ENCODE assay signal across 17 cellular contexts in genomic region chr10:101639141-101639900, GRCh38. TPM values are rescaled to one million over a fixed set of nuclear protein-coding genes. Genes with fewer than 3 reads are reported as not detected.
A peak's percentile ranks its signal among the peaks of the same experiment; 100 is the strongest.
DNase-seq lines count a peak whose midpoint lies in the region; ATAC-seq, FAIRE-seq and TF ChIP-seq lines count a peak whose summit lies in the region.
"Had no signal": no experiment of that assay in that cellular context is flagged by ENCODE, and none has a peak within 500 bp of the region (broad histone marks: within the 10 kb centered on the region; RNA-seq: fewer than 3 reads in every experiment).

No MANE protein-coding gene starts in this region.

- peak overlapping the region; percentile 63 to 71 for H3K27ac Mint-ChIP-seq in natural killer cell
- peak overlapping the region in 1 of 2 donors; percentile 10 for H3K27ac Mint-ChIP-seq in natural killer cell treated with Interleukin-12 subunit alpha and Interleukin-12 subunit beta and Interleukin-15 and Interleukin-18, amount 100 ng/mL, for 72 hours

- H3K4me1 ChIP-seq in K562 (replicated peaks in 1 of 2; ENCODE audit: control insufficient read depth in 2 of 2, insufficient read depth in 2 of 2, low read length in 2 of 2) (no peaks in the 10 kb centered on the region; a peak in 2 of 5 replicates), ascending aorta (no peaks in the 10 kb centered on the region)
- H3K4me1 ChIP-seq: Caco-2, SJSA1 had no signal

- H3K4me3 ChIP-seq in K562 (no peak overlapping the region), ascending aorta (no peak overlapping the region)
- H3K4me3 ChIP-seq: SJSA1 had no signal

- no peak for FAIRE-seq in K562 (lab: Jason Lieb, UNC)
- FAIRE-seq: GM12891, GM18507, H1 had no signal

- no TSS peak for BruUV-seq in K562 (replicated peaks; lab: Mats Ljungman, UMichigan)

- intact Hi-C loops in natural killer cell (cut with micrococcal nuclease), result no loop called here
- intact Hi-C loops in K562 (cut with micrococcal nuclease), result no loop called here
- intact Hi-C loops in ascending aorta (cut with DNase I), result no loop called here

- H3K9me3 Mint-ChIP-seq in natural killer cell, result no peaks in the 10 kb centered on the region
- H3K9me3 Mint-ChIP-seq in natural killer cell treated with Interleukin-12 subunit alpha and Interleukin-12 subunit beta and Interleukin-15 and Interleukin-18, amount 100 ng/mL, for 72 hours, result no peaks in the 10 kb centered on the region

- ATAC-seq in natural killer cell, result no peak
- no peak for ATAC-seq in natural killer cell treated with Interleukin-12 subunit alpha and Interleukin-12 subunit beta and Interleukin-15 and Interleukin-18, amount 100 ng/mL, for 72 hours
- ATAC-seq in K562, result no peak
- ATAC-seq: Panc1 had no signal

- 75% methylated on average over 2 of the region's 2 CpGs for WGBS in K562 (ENCODE audit: insufficient coverage, low coverage, missing lambda C conversion rate)

- TF ChIP-seq RAD21 in K562 (CRISPR knock-in tag; conservative IDR thresholded peaks at IDR 0.05 in 1 of 2, IDR thresholded peaks at IDR 0.05 in 1 of 2), result no peak

- H3K4me1 Mint-ChIP-seq in natural killer cell, result peaks cover 17 to 36% of the 10 kb centered on the region in 2 donors
- peaks cover 4 to 13% of the 10 kb centered on the region in 2 donors for H3K4me1 Mint-ChIP-seq in natural killer cell treated with Interleukin-12 subunit alpha and Interleukin-12 subunit beta and Interleukin-15 and Interleukin-18, amount 100 ng/mL, for 72 hours (ENCODE audit: low read depth in 2 of 2)

- no peak for TF ChIP-seq POLR2A in K562 (conservative IDR thresholded peaks at IDR 0.05)

- no peak overlapping the region for H3K4me3 Mint-ChIP-seq in natural killer cell
- H3K4me3 Mint-ChIP-seq in natural killer cell treated with Interleukin-12 subunit alpha and Interleukin-12 subunit beta and Interleukin-15 and Interleukin-18, amount 100 ng/mL, for 72 hours, result no peak overlapping the region

- DNase-seq in natural killer cell, result no peak
- no peak for DNase-seq in natural killer cell treated with Interleukin-12 subunit alpha and Interleukin-12 subunit beta and Interleukin-15 and Interleukin-18, amount 100 ng/mL, for 72 hours (ENCODE audit: low spot score)
- DNase-seq in K562 (ENCODE audit: extremely low read depth in 1 of 4, low spot score in 3 of 4), result no peak
- peak; percentile 26 for DNase-seq in mesenteric fat pad (ENCODE audit: low spot score)
- DNase-seq in SW 1271 (lab: John Stamatoyannopoulos, UW), result no peak
- DNase-seq in ascending aorta (ENCODE audit: low spot score in 2 of 2), result no peak
- no peak for DNase-seq in HEK293T (ENCODE audit: extremely low spot score)
- DNase-seq: Caco-2, DMS153, KG1, MV-4-11, NCI-H1694 treated with DMSO at 0.1 percent for 48 hours had no signal

- H3K27ac ChIP-seq in K562 (ENCODE audit: extremely low read depth, low read depth, low read length), result no peak overlapping the region
- no peak overlapping the region for H3K27ac ChIP-seq in ascending aorta
- H3K27ac ChIP-seq: SJSA1 had no signal

- H3K36me3 Mint-ChIP-seq in natural killer cell, result no peaks in the 10 kb centered on the region
- peaks cover 4% of the 10 kb centered on the region for H3K36me3 Mint-ChIP-seq in natural killer cell treated with Interleukin-12 subunit alpha and Interleukin-12 subunit beta and Interleukin-15 and Interleukin-18, amount 100 ng/mL, for 72 hours

- no peaks in the 10 kb centered on the region for H3K27me3 Mint-ChIP-seq in natural killer cell (ENCODE audit: low read depth in 2 of 2)
- H3K27me3 Mint-ChIP-seq in natural killer cell treated with Interleukin-12 subunit alpha and Interleukin-12 subunit beta and Interleukin-15 and Interleukin-18, amount 100 ng/mL, for 72 hours, result no peaks in the 10 kb centered on the region

- H3K27me3 ChIP-seq in K562 (ENCODE audit: control insufficient read depth in 2 of 2, insufficient read depth in 2 of 2, low read length in 2 of 2) (no peaks in the 10 kb centered on the region), ascending aorta (no peaks in the 10 kb centered on the region)
- H3K27me3 ChIP-seq: SJSA1 had no signal

- no peak for TF ChIP-seq EP300 in K562 (IDR thresholded peaks at IDR 0.05; ENCODE audit: low read length)

- no peaks in the 10 kb centered on the region for H4K20me1 ChIP-seq in K562 (replicated peaks; ENCODE audit: control insufficient read depth, insufficient read depth, low read length)

- no peak for TF ChIP-seq CTCF in natural killer cell (IDR thresholded peaks at IDR 0.05)
- no peak for TF ChIP-seq CTCF in K562 (IDR thresholded peaks at IDR 0.05 in 2 of 3, conservative IDR thresholded peaks at IDR 0.05 in 1 of 3; ENCODE audit: insufficient read depth in 2 of 3, low read depth in 1 of 3, low read length in 3 of 3)
- TF ChIP-seq CTCF in ascending aorta (IDR thresholded peaks at IDR 0.05), result no peak

- H3K9me3 ChIP-seq in K562 (replicated peaks; ENCODE audit: control insufficient read depth, insufficient read depth, low read depth, low read length) (no peaks in the 10 kb centered on the region), ascending aorta (no peaks in the 10 kb centered on the region)
- H3K9me3 ChIP-seq: SJSA1 had no signal

- H3K36me3 ChIP-seq in K562 (ENCODE audit: control insufficient read depth, insufficient read depth, low read length) (no peaks in the 10 kb centered on the region), ascending aorta (peaks cover 5 to 11% of the 10 kb centered on the region in 2 donors)
- H3K36me3 ChIP-seq: SJSA1 had no signal

- H3K9ac ChIP-seq in K562 (ENCODE audit: insufficient read depth in 1 of 2, low read depth in 2 of 2, low read length in 2 of 2), result no peak overlapping the region

- H2AFZ ChIP-seq in K562 (ENCODE audit: low read depth, low read length), result no peak overlapping the region

- CTCF ChIA-PET in K562 (lab: Yijun Ruan, JAX; ENCODE audit: low intra/inter-chr PET ratio), result no interaction called here
- CTCF ChIA-PET in HEK293T (lab: Yijun Ruan, JAX), result no interaction called here

- POLR2A ChIA-PET in K562 (lab: Yijun Ruan, JAX) (interaction anchor here (1.0 kb wide), 1 partner anchor 47 kb away, joined by 4 read pairs; no protein-coding TSS in a partner anchor), HEK293T (lab: Yijun Ruan, JAX) (no interaction called here)

- no peaks in the 10 kb centered on the region for H3K79me2 ChIP-seq in K562 (ENCODE audit: control insufficient read depth, insufficient read depth, low read length)

- peaks cover 2% of the 10 kb centered on the region for H3K9me1 ChIP-seq in K562 (ENCODE audit: control insufficient read depth, insufficient read depth, low read length)

- H3K4me2 ChIP-seq in K562 (ENCODE audit: insufficient read depth, low read length), result no peak overlapping the region

- in situ Hi-C loops in K562 (cut with MboI), result no loop called here

RNA-seq across cellular contexts. Expression of gene DPCD, which starts 51.2 kb away (rescaled TPM):
- total RNA-seq in natural killer cell (1 to 10 TPM in 1 of 3 donors, under 1 TPM in 2; 0.72 to 1.0 (median 0.83) TPM), K562 (2014; rRNA removed) (17.2 and 19.6 TPM in 2 replicates), K562 (2014; rRNA removed; fragmentation: Illumina TruSeq; extraction: Trizol) (15.0 and 15.7 TPM in 2 replicates), K562 (2015; rRNA removed; fragmentation: Illumina TruSeq; extraction: Trizol) (15.5 and 19.4 TPM in 2 replicates), K562 (2021) (10.0 and 12.1 TPM in 2 replicates), mesenteric fat pad (5.2 TPM), ascending aorta (1.3 TPM)
- 10 to 100 TPM in 1 of 2 donors, 1 to 10 TPM in 1; 8.2 to 11.2 TPM for total RNA-seq in natural killer cell treated with Interleukin-12 subunit alpha and Interleukin-12 subunit beta and Interleukin-15 and Interleukin-18, amount 100 ng/mL, for 72 hours
- total RNA-seq in K562 (2011; cell fraction: chromatin; rRNA removed; ENCODE audit: low replicate concordance), result 4.7 and 9.8 TPM in 2 replicates
- 4.9 and 6.3 TPM in 2 replicates for total RNA-seq in K562 (2011; cell fraction: nucleolus; rRNA removed)
- total RNA-seq in K562 (2011; cell fraction: nucleoplasm; rRNA removed), result 7.3 and 8.6 TPM in 2 replicates
- polyA plus RNA-seq in K562 (2011; rRNA removed) (35.1 and 44.5 TPM in 2 replicates), K562 (2014; fragmentation: Illumina TruSeq; extraction: Trizol) (18.8 and 20.0 TPM in 2 replicates), K562 (2014; fragmentation: Nextera tagmentation; extraction: Ambion mirVana) (10 to 100 TPM; 37.6 to 45.2 TPM), K562 (2014; rRNA removed) (20.3 and 25.2 TPM in 2 replicates)
- polyA plus RNA-seq in K562 (2011; cell fraction: cytosol; rRNA removed), result 30.7 and 37.5 TPM in 2 replicates
- polyA plus RNA-seq in K562 (2011; cell fraction: nucleus; rRNA removed), result 21.2 and 22.3 TPM in 2 replicates
- 13.9 and 26.4 TPM in 2 replicates for polyA plus RNA-seq in K562 (2012)
- 19.8 and 20.4 TPM in 2 replicates for polyA minus RNA-seq in K562 (2011; rRNA and poly(A)+ RNA removed)
- polyA minus RNA-seq in K562 (2011; cell fraction: cytosol; rRNA and poly(A)+ RNA removed), result 1.6 and 6.1 TPM in 2 replicates
- 5.5 and 5.8 TPM in 2 replicates for polyA minus RNA-seq in K562 (2011; cell fraction: nucleus; rRNA and poly(A)+ RNA removed)

RNA-seq across cellular contexts. Expression of gene POLL, which starts 51.3 kb away (rescaled TPM):
- total RNA-seq in natural killer cell, result 10 to 100 TPM; 22.8 to 31.4 (median 26.1) TPM
- total RNA-seq in natural killer cell treated with Interleukin-12 subunit alpha and Interleukin-12 subunit beta and Interleukin-15 and Interleukin-18, amount 100 ng/mL, for 72 hours, result 10 to 100 TPM; 27.6 to 37.3 TPM
- 27.0 and 79.5 TPM in 2 replicates for total RNA-seq in K562 (2011; cell fraction: chromatin; rRNA removed; ENCODE audit: low replicate concordance)
- total RNA-seq in K562 (2011; cell fraction: nucleolus; rRNA removed), result 44.1 and 46.7 TPM in 2 replicates
- 37.4 and 38.1 TPM in 2 replicates for total RNA-seq in K562 (2011; cell fraction: nucleoplasm; rRNA removed)
- 10.9 and 11.7 TPM in 2 replicates for total RNA-seq in K562 (2014; rRNA removed)
- 5.4 and 6.4 TPM in 2 replicates for total RNA-seq in K562 (2014; rRNA removed; fragmentation: Illumina TruSeq; extraction: Trizol)
- 6.9 and 8.4 TPM in 2 replicates for total RNA-seq in K562 (2015; rRNA removed; fragmentation: Illumina TruSeq; extraction: Trizol)
- 16.9 and 18.7 TPM in 2 replicates for total RNA-seq in K562 (2021)
- 13.7 and 21.8 TPM in 2 replicates for polyA plus RNA-seq in K562 (2011; rRNA removed)
- polyA plus RNA-seq in K562 (2011; cell fraction: cytosol; rRNA removed), result 25.2 and 35.8 TPM in 2 replicates
- 60.9 and 95.5 TPM in 2 replicates for polyA plus RNA-seq in K562 (2011; cell fraction: nucleus; rRNA removed)
- 12.9 and 23.2 TPM in 2 replicates for polyA plus RNA-seq in K562 (2012)
- polyA plus RNA-seq in K562 (2014; fragmentation: Illumina TruSeq; extraction: Trizol), result 13.3 and 14.2 TPM in 2 replicates
- polyA plus RNA-seq in K562 (2014; fragmentation: Nextera tagmentation; extraction: Ambion mirVana), result 1 to 10 TPM; 1.2 to 2.1 TPM
- polyA plus RNA-seq in K562 (2014; rRNA removed), result 13.3 and 16.1 TPM in 2 replicates
- polyA minus RNA-seq in K562 (2011; rRNA and poly(A)+ RNA removed), result 15.2 and 18.3 TPM in 2 replicates
- polyA minus RNA-seq in K562 (2011; cell fraction: cytosol; rRNA and poly(A)+ RNA removed), result 12.1 and 13.3 TPM in 2 replicates
- 20.1 and 24.3 TPM in 2 replicates for polyA minus RNA-seq in K562 (2011; cell fraction: nucleus; rRNA and poly(A)+ RNA removed)
- 15.5 TPM for total RNA-seq in mesenteric fat pad
- total RNA-seq in ascending aorta, result 17.1 TPM

RNA-seq across cellular contexts. Expression of gene FBXW4, which starts 55.6 kb away (rescaled TPM):
- total RNA-seq in natural killer cell (100 to 1,000 TPM in 1 of 3 donors, 10 to 100 TPM in 2; 85.9 to 106 (median 91.9) TPM), K562 (2014; rRNA removed) (7.4 and 7.9 TPM in 2 replicates), K562 (2014; rRNA removed; fragmentation: Illumina TruSeq; extraction: Trizol) (3.7 and 4.3 TPM in 2 replicates), K562 (2015; rRNA removed; fragmentation: Illumina TruSeq; extraction: Trizol) (4.8 and 5.4 TPM in 2 replicates), K562 (2021) (6.9 and 8.1 TPM in 2 replicates), mesenteric fat pad (55.5 TPM), ascending aorta (21.3 TPM)
- total RNA-seq in natural killer cell treated with Interleukin-12 subunit alpha and Interleukin-12 subunit beta and Interleukin-15 and Interleukin-18, amount 100 ng/mL, for 72 hours, result 10 to 100 TPM; 45.5 to 52.3 TPM
- total RNA-seq in K562 (2011; cell fraction: chromatin; rRNA removed; ENCODE audit: low replicate concordance), result 28.2 and 28.4 TPM in 2 replicates
- total RNA-seq in K562 (2011; cell fraction: nucleolus; rRNA removed), result 12.0 and 13.2 TPM in 2 replicates
- total RNA-seq in K562 (2011; cell fraction: nucleoplasm; rRNA removed), result 20.8 and 22.0 TPM in 2 replicates
- polyA plus RNA-seq in K562 (2011; rRNA removed) (10.6 and 11.6 TPM in 2 replicates), K562 (2014; fragmentation: Illumina TruSeq; extraction: Trizol) (7.2 and 8.5 TPM in 2 replicates), K562 (2014; fragmentation: Nextera tagmentation; extraction: Ambion mirVana) (1 to 10 TPM; 1.0 to 1.2 TPM), K562 (2014; rRNA removed) (4.7 and 10.9 TPM in 2 replicates)
- polyA plus RNA-seq in K562 (2011; cell fraction: cytosol; rRNA removed), result 9.3 and 11.6 TPM in 2 replicates
- 7.5 and 11.3 TPM in 2 replicates for polyA plus RNA-seq in K562 (2011; cell fraction: nucleus; rRNA removed)
- polyA plus RNA-seq in K562 (2012), result 6.6 and 13.6 TPM in 2 replicates
- polyA minus RNA-seq in K562 (2011; rRNA and poly(A)+ RNA removed), result 42.0 and 52.1 TPM in 2 replicates
- polyA minus RNA-seq in K562 (2011; cell fraction: cytosol; rRNA and poly(A)+ RNA removed), result 7.5 and 19.7 TPM in 2 replicates
- polyA minus RNA-seq in K562 (2011; cell fraction: nucleus; rRNA and poly(A)+ RNA removed), result 6.5 and 11.0 TPM in 2 replicates
